In the genomic region with DNA sequence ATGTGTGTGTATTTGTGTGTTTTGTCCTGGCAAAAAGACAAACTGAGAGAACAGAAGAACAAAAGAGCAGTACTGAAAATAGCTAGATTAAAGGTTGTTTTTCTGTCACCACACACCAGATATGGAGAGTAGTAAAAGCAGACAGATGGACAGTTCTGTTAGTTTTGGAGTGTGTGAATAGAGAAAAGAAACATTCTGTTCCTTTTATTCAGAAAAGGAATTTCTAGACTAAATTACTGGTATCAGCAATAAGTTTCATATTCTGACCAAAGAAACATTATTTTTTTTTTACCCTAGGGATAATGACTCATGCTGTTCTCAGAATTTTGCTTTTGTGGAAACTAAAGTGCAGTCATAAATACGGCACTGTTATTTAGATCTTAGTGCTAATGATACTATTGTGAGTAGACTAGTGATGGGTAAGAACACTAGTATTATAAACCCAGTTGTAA, we compare ENCODE assay signal across 8 cellular contexts. TPM values are rescaled to one million over a fixed set of nuclear protein-coding genes. Genes with fewer than 3 reads are reported as not detected.
DNase-seq lines count a peak whose midpoint lies in the region; ATAC-seq and TF ChIP-seq lines count a peak whose summit lies in the region.

No MANE protein-coding gene starts in this region.

- no peak for TF ChIP-seq POLR2A in IMR-90 (IDR thresholded peaks at IDR 0.05; ENCODE audit: low read depth, low read length)
- no peak for TF ChIP-seq POLR2A in esophagus squamous epithelium (IDR thresholded peaks at IDR 0.05)

- H4K91ac ChIP-seq in IMR-90 (ENCODE audit: insufficient read depth, low read depth, low read length): no peak overlapping the region

- H3K36me3 ChIP-seq in BLaER1 treated with 17β-estradiol and CSF1 and Interleukin-3, amounts not matched to agents 10 nM and 100 nM: peaks cover 0 to 12% (median 8%) of the 10 kb centered on the region in 11 experiments; a peak in 11 of 22 replicates
- H3K36me3 ChIP-seq in IMR-90 (ENCODE audit: control insufficient read depth, insufficient read depth, low read length) (no peaks in the 10 kb centered on the region), esophagus squamous epithelium (no peaks in the 10 kb centered on the region)

- no peak overlapping the region for H2AFZ ChIP-seq in IMR-90 (replicated peaks; ENCODE audit: low read length, poor library complexity)

- no peak overlapping the region for H2BK120ac ChIP-seq in IMR-90 (ENCODE audit: low read depth, low read length)

- TF ChIP-seq RAD21 in IMR-90 (IDR thresholded peaks at IDR 0.05; ENCODE audit: low read length): no peak

- DNase-seq in IMR-90 (peak; percentile 63), esophagus squamous epithelium (lab: John Stamatoyannopoulos, UW) (no peak), SHP77 treated with DMSO at 0.1 percent for 48 hours (lab: John Stamatoyannopoulos, UW) (no peak), NCI-H510A (lab: John Stamatoyannopoulos, UW) (no peak), A172 (ENCODE audit: low spot score) (no peak)
- no peak for DNase-seq in stimulated activated naive CD8-positive, alpha-beta T cell treated with anti-CD3 and anti-CD28 coated beads, Interleukin-15, amount 100 ng/mL, for 72 hours

- H3K4me2 ChIP-seq in BLaER1 treated with 17β-estradiol and CSF1 and Interleukin-3, amounts not matched to agents 10 nM and 100 nM: peak overlapping the region in 10 of 11 experiments; percentile 7 to 89 (median 42); a peak in 16 of 22 replicates
- H3K4me2 ChIP-seq in IMR-90 (ENCODE audit: low read depth, low read length): peak overlapping the region; percentile 72

- H3K27ac ChIP-seq in BLaER1 treated with 17β-estradiol and CSF1 and Interleukin-3, amounts not matched to agents 10 nM and 100 nM: peak overlapping the region in 2 of 11 experiments; percentile 34 to 51; a peak in 4 of 22 replicates
- H3K27ac ChIP-seq in IMR-90 (ENCODE audit: insufficient read depth, low read length) (no peak overlapping the region), esophagus squamous epithelium (peak overlapping the region in 3 of 4 donors; percentile 69 to 82 (median 82))

- BruUV-seq in IMR-90 (replicated peaks; lab: Mats Ljungman, UMichigan): no TSS peak

- no peak overlapping the region for H3K4me3 ChIP-seq in BLaER1 treated with 17β-estradiol and CSF1 and Interleukin-3, amounts not matched to agents 10 nM and 100 nM
- H3K4me3 ChIP-seq in IMR-90 (ENCODE audit: insufficient read depth, low read depth, low read length) (no peak overlapping the region), esophagus squamous epithelium (no peak overlapping the region)

- H3K23ac ChIP-seq in IMR-90 (ENCODE audit: low read depth, low read length): peak overlapping the region; percentile 52; the same call in 1 of the 2 replicates

- H2AK5ac ChIP-seq in IMR-90 (ENCODE audit: low read depth, low read length): peak overlapping the region; percentile 66; the same call in 1 of the 2 replicates

- no peaks in the 10 kb centered on the region for H3K9me3 Mint-ChIP-seq in stimulated activated naive CD8-positive, alpha-beta T cell treated with anti-CD3 and anti-CD28 coated beads, Interleukin-15, amount 100 ng/mL, for 72 hours

- peak overlapping the region; percentile 80 for H2BK5ac ChIP-seq in IMR-90 (ENCODE audit: low read depth, low read length, poor library complexity, severe bottlenecking)

- no peak overlapping the region; the same call in 1 of the 2 replicates for H4K5ac ChIP-seq in IMR-90 (ENCODE audit: low read depth, low read length)

- ATAC-seq in GM21423 (IDR thresholded peaks at IDR 0.05; ENCODE audit: unreplicated experiment) (peak; percentile 51), IMR-90 (ENCODE audit: low read depth) (peak; percentile 64)
- peak; percentile 94 for ATAC-seq in stimulated activated naive CD8-positive, alpha-beta T cell treated with anti-CD3 and anti-CD28 coated beads, Interleukin-15, amount 100 ng/mL, for 72 hours

- peak overlapping the region in 2 of 11 experiments; percentile 34 to 62; a peak in 5 of 22 replicates for H3K9ac ChIP-seq in BLaER1 treated with 17β-estradiol and CSF1 and Interleukin-3, amounts not matched to agents 10 nM and 100 nM
- H3K9ac ChIP-seq in IMR-90 (ENCODE audit: low read depth, low read length): no peak overlapping the region

- intact Hi-C loops in IMR-90 (cut with micrococcal nuclease): loop anchor here (2.0 kb wide), 1 partner anchor 22 kb away; no protein-coding TSS in a partner anchor
- intact Hi-C loops in esophagus squamous epithelium (cut with DNase I): no loop called here

- POLR2A ChIA-PET in IMR-90 (lab: Charles Lee; ENCODE audit: unreplicated experiment): no interaction called here

- H3K27me3 ChIP-seq in BLaER1 treated with 17β-estradiol and CSF1 and Interleukin-3, amounts not matched to agents 10 nM and 100 nM: no peaks in the 10 kb centered on the region
- H3K27me3 ChIP-seq in IMR-90 (ENCODE audit: control insufficient read depth, insufficient read depth, low read length) (no peaks in the 10 kb centered on the region), esophagus squamous epithelium (no peaks in the 10 kb centered on the region)

- CTCF ChIA-PET in IMR-90 (lab: Yijun Ruan, JAX): interaction anchor here (0.8 kb wide), 1 partner anchor 24 kb away, joined by 3 read pairs; no protein-coding TSS in a partner anchor

- no peaks in the 10 kb centered on the region for H3K27me3 Mint-ChIP-seq in stimulated activated naive CD8-positive, alpha-beta T cell treated with anti-CD3 and anti-CD28 coated beads, Interleukin-15, amount 100 ng/mL, for 72 hours

- H2AK9ac ChIP-seq in IMR-90 (replicated peaks; ENCODE audit: low read depth, low read length, poor library complexity): no peak overlapping the region

- peak overlapping the region in 1 of 2 donors; percentile 38 for H3K4me3 Mint-ChIP-seq in stimulated activated naive CD8-positive, alpha-beta T cell treated with anti-CD3 and anti-CD28 coated beads, Interleukin-15, amount 100 ng/mL, for 72 hours

- in situ Hi-C loops in IMR-90 (cut with MboI; ENCODE audit: low sequenced_read_pairs): no loop called here

- peaks cover 7% of the 10 kb centered on the region for H3K9me1 ChIP-seq in IMR-90 (ENCODE audit: insufficient read depth, low read length)

- H3K56ac ChIP-seq in IMR-90 (ENCODE audit: extremely low read depth, insufficient read depth, low read length): peak overlapping the region; percentile 35; the same call in 1 of the 2 replicates

- H2BK20ac ChIP-seq in IMR-90 (ENCODE audit: low read depth, low read length): peak overlapping the region; percentile 8; the same call in 1 of the 2 replicates

- peaks cover 20 to 54% of the 10 kb centered on the region in 2 experiments for H3K79me1 ChIP-seq in IMR-90 (ENCODE audit: low read depth in 1 of 2, low read length in 2 of 2)

- dilution Hi-C loops in IMR-90 (cut with HindIII; ENCODE audit: low sequenced_read_pairs, unreplicated experiment): no loop called here

- no CpG with 5 or more reads among the region's 1 CpG for WGBS in IMR-90 (ENCODE audit: extremely low coverage in 2 of 2, insufficient read length in 1 of 2), 2 experiments
- 0 to 4% methylated on average over 1 of the region's 1 CpG for WGBS in esophagus squamous epithelium, 2 donors

- H2BK15ac ChIP-seq in IMR-90 (ENCODE audit: low read depth, low read length): no peak overlapping the region

- TF ChIP-seq CTCF in IMR-90 (conservative IDR thresholded peaks at IDR 0.05; ENCODE audit: low read depth, low read length) (no peak), esophagus squamous epithelium (IDR thresholded peaks at IDR 0.05) (no peak)

- H4K8ac ChIP-seq in IMR-90 (ENCODE audit: low read depth in 2 of 2, low read length in 2 of 2): no peak overlapping the region; a peak in 1 of 4 replicates

- H3K4ac ChIP-seq in IMR-90 (ENCODE audit: low read depth, low read length): no peak overlapping the region

- peak overlapping the region; percentile 5; the same call in 1 of the 2 replicates for H3K18ac ChIP-seq in IMR-90 (ENCODE audit: low read depth, low read length)

- H3K4me1 Mint-ChIP-seq in stimulated activated naive CD8-positive, alpha-beta T cell treated with anti-CD3 and anti-CD28 coated beads, Interleukin-15, amount 100 ng/mL, for 72 hours: peaks cover 44% of the 10 kb centered on the region

- peaks cover 37 to 100% (median 81%) of the 10 kb centered on the region in 11 experiments; a peak in 21 of 22 replicates for H4K20me1 ChIP-seq in BLaER1 treated with 17β-estradiol and CSF1 and Interleukin-3, amounts not matched to agents 10 nM and 100 nM
- H4K20me1 ChIP-seq in IMR-90 (ENCODE audit: insufficient read depth, low read length): peaks cover 33% of the 10 kb centered on the region; the same call in 1 of the 2 replicates

- H3K4me1 ChIP-seq in BLaER1 treated with 17β-estradiol and CSF1 and Interleukin-3, amounts not matched to agents 10 nM and 100 nM: peaks cover 12 to 47% (median 26%) of the 10 kb centered on the region in 10 experiments; a peak in 18 of 20 replicates
- H3K4me1 ChIP-seq in IMR-90 (ENCODE audit: control insufficient read depth, insufficient read depth, low read length) (peaks cover 8% of the 10 kb centered on the region), esophagus squamous epithelium (peaks cover 5 to 75% (median 22%) of the 10 kb centered on the region in 3 donors)

- no peak overlapping the region for H3K14ac ChIP-seq in IMR-90 (replicated peaks; ENCODE audit: low read depth, low read length)

- H3K9me3 ChIP-seq in BLaER1 treated with 17β-estradiol and CSF1 and Interleukin-3, amounts not matched to agents 10 nM and 100 nM (replicated peaks in 1 of 11): peaks cover 0 to 9% (median 0%) of the 10 kb centered on the region in 11 experiments; a peak in 6 of 22 replicates
- H3K9me3 ChIP-seq in IMR-90 (ENCODE audit: control insufficient read depth, insufficient read depth, low read length) (no peaks in the 10 kb centered on the region), esophagus squamous epithelium (no peaks in the 10 kb centered on the region)

- H3K27ac Mint-ChIP-seq in stimulated activated naive CD8-positive, alpha-beta T cell treated with anti-CD3 and anti-CD28 coated beads, Interleukin-15, amount 100 ng/mL, for 72 hours: peak overlapping the region in 1 of 2 donors; percentile 55

TF ChIP-seq in IMR-90, 13 proteins besides CTCF, POLR2A, EP300 and RAD21 (continues in another document):
- TF ChIP-seq FOS (IDR thresholded peaks at IDR 0.05; ENCODE audit: low read depth, low read length): peak; percentile 26; the same call in 1 of the 2 replicates
- TF ChIP-seq RCOR1 (IDR thresholded peaks at IDR 0.05; ENCODE audit: insufficient replicate concordance, low read length): no peak
- TF ChIP-seq, protein P1, sequence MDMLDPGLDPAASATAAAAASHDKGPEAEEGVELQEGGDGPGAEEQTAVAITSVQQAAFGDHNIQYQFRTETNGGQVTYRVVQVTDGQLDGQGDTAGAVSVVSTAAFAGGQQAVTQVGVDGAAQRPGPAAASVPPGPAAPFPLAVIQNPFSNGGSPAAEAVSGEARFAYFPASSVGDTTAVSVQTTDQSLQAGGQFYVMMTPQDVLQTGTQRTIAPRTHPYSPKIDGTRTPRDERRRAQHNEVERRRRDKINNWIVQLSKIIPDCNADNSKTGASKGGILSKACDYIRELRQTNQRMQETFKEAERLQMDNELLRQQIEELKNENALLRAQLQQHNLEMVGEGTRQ (IDR thresholded peaks at IDR 0.05; ENCODE audit: low read depth, low read length): no peak

RNA-seq across cellular contexts. Expression of a gene that starts 32.9 kb away (rescaled TPM):
- total RNA-seq in IMR-90 (2012; rRNA removed): 22.4 and 28.6 TPM in 2 replicates
- 4.1 and 5.7 TPM in 2 replicates for polyA plus RNA-seq in IMR-90 (2012; rRNA removed)
- polyA plus RNA-seq in IMR-90 (2012; cell fraction: cytosol; rRNA removed): 0.62 and 0.86 TPM in 2 replicates
- 0.70 and 7.1 TPM in 2 replicates for polyA plus RNA-seq in IMR-90 (2012; cell fraction: nucleus; rRNA removed; ENCODE audit: low replicate concordance)
- total RNA-seq in esophagus squamous epithelium: 10 to 100 TPM; 10.6 to 20.8 (median 17.2) TPM
- total RNA-seq in A172 (2014; rRNA removed; shearing (Covaris generic)): 18.9 and 23.1 TPM in 2 replicates
